ENCODE assay signal across 24 cellular contexts in genomic region chr2:61664190-61664589, GRCh38.
DNase-seq lines count a peak whose midpoint lies in the region; ATAC-seq and TF ChIP-seq lines count a peak whose summit lies in the region.
"Had no signal": no experiment of that assay in that cellular context is flagged by ENCODE, and none has a peak within 500 bp of the region (broad histone marks: within the 10 kb centered on the region; RNA-seq: fewer than 3 reads in every experiment).

No MANE protein-coding gene starts in this region.

- no peak overlapping the region for H3K4me3 Mint-ChIP-seq in natural killer cell
- no peak overlapping the region for H3K4me3 Mint-ChIP-seq in natural killer cell treated with Interleukin-12 subunit alpha and Interleukin-12 subunit beta and Interleukin-15 and Interleukin-18, amount 100 ng/mL, for 72 hours
- H3K4me3 Mint-ChIP-seq in central memory CD8-positive, alpha-beta T cell: no peak overlapping the region
- H3K4me3 Mint-ChIP-seq: CD14-positive monocyte; CD4-positive, alpha-beta T cell; GM23338; H9; HFFc6 had no signal

- no peak for TF ChIP-seq CTCF in natural killer cell (IDR thresholded peaks at IDR 0.05)
- no peak for TF ChIP-seq CTCF in HEK293 (tag by site-specific recombination; IDR thresholded peaks at IDR 0.05)
- no peak for TF ChIP-seq CTCF in GM10248 (IDR thresholded peaks at IDR 0.05; ENCODE audit: control extremely low read depth, extremely low read depth, low read depth, missing control alignments)

- no peaks in the 10 kb centered on the region for H3K36me3 ChIP-seq in HEK293 (ENCODE audit: control insufficient read depth in 2 of 2, insufficient read depth in 1 of 2, low read length in 2 of 2)
- H3K36me3 ChIP-seq: BE2C; BLaER1 treated with 17β-estradiol and CSF1 and Interleukin-3, amounts not matched to agents 10 nM and 100 nM had no signal

- intact Hi-C loops in natural killer cell (cut with micrococcal nuclease): no loop called here

- no peaks in the 10 kb centered on the region for H3K36me3 Mint-ChIP-seq in natural killer cell
- H3K36me3 Mint-ChIP-seq in natural killer cell treated with Interleukin-12 subunit alpha and Interleukin-12 subunit beta and Interleukin-15 and Interleukin-18, amount 100 ng/mL, for 72 hours: no peaks in the 10 kb centered on the region
- no peaks in the 10 kb centered on the region for H3K36me3 Mint-ChIP-seq in central memory CD8-positive, alpha-beta T cell (ENCODE audit: insufficient read depth)
- H3K36me3 Mint-ChIP-seq: CD14-positive monocyte had no signal

- CTCF ChIA-PET in HEK293 (lab: Yijun Ruan, JAX): no interaction called here
- CTCF ChIA-PET in GM10248 (lab: Yijun Ruan, JAX): interaction anchor here (1.4 kb wide), 1 partner anchor 238 kb away, joined by 4 read pairs; no protein-coding TSS in a partner anchor

- H3K4me1 ChIP-seq in HEK293 (ENCODE audit: control insufficient read depth, insufficient read depth, low read length): no peaks in the 10 kb centered on the region
- H3K4me1 ChIP-seq: BE2C; BLaER1 treated with 17β-estradiol and CSF1 and Interleukin-3, amounts not matched to agents 10 nM and 100 nM had no signal

- H3K9me3 ChIP-seq in HEK293 (ENCODE audit: control insufficient read depth, insufficient read depth, low read depth, low read length): no peaks in the 10 kb centered on the region
- H3K9me3 ChIP-seq: A549; BE2C; BLaER1 treated with 17β-estradiol and CSF1 and Interleukin-3, amounts not matched to agents 10 nM and 100 nM; Caco-2 had no signal

- ATAC-seq in natural killer cell: no peak
- ATAC-seq in natural killer cell treated with Interleukin-12 subunit alpha and Interleukin-12 subunit beta and Interleukin-15 and Interleukin-18, amount 100 ng/mL, for 72 hours: no peak
- ATAC-seq in central memory CD8-positive, alpha-beta T cell (replicated peaks; ENCODE audit: extremely low read depth, poor library complexity, severe bottlenecking): no peak
- no peak for ATAC-seq in GM19324 (IDR thresholded peaks at IDR 0.05; ENCODE audit: low FRiP score, unreplicated experiment)
- ATAC-seq: A549, GM23338, HCT116 had no signal

- no peak overlapping the region for H3K4me3 ChIP-seq in HEK293 (ENCODE audit: low read depth, low read length)
- H3K4me3 ChIP-seq: A549; BLaER1 treated with 17β-estradiol and CSF1 and Interleukin-3, amounts not matched to agents 10 nM and 100 nM; GM23338 had no signal

- H3K9me3 Mint-ChIP-seq in natural killer cell: no peaks in the 10 kb centered on the region
- no peaks in the 10 kb centered on the region for H3K9me3 Mint-ChIP-seq in natural killer cell treated with Interleukin-12 subunit alpha and Interleukin-12 subunit beta and Interleukin-15 and Interleukin-18, amount 100 ng/mL, for 72 hours
- no peaks in the 10 kb centered on the region for H3K9me3 Mint-ChIP-seq in central memory CD8-positive, alpha-beta T cell
- H3K9me3 Mint-ChIP-seq: CD14-positive monocyte; CD4-positive, alpha-beta T cell; GM23338; H9; HFFc6 had no signal

- peak overlapping the region; percentile 47 to 68 for H3K27ac Mint-ChIP-seq in natural killer cell
- peak overlapping the region in 1 of 2 donors; percentile 26 for H3K27ac Mint-ChIP-seq in natural killer cell treated with Interleukin-12 subunit alpha and Interleukin-12 subunit beta and Interleukin-15 and Interleukin-18, amount 100 ng/mL, for 72 hours
- H3K27ac Mint-ChIP-seq in central memory CD8-positive, alpha-beta T cell (ENCODE audit: low read depth): peak overlapping the region; percentile 85
- H3K27ac Mint-ChIP-seq: CD14-positive monocyte; CD4-positive, alpha-beta T cell; GM23338; H9; HFFc6 had no signal

- POLR2A ChIA-PET in HEK293 (lab: Yijun Ruan, JAX) (no interaction called here), GM10248 (lab: Yijun Ruan, JAX) (no interaction called here)

- no peaks in the 10 kb centered on the region for H3K27me3 Mint-ChIP-seq in natural killer cell (ENCODE audit: low read depth in 2 of 2)
- no peaks in the 10 kb centered on the region for H3K27me3 Mint-ChIP-seq in natural killer cell treated with Interleukin-12 subunit alpha and Interleukin-12 subunit beta and Interleukin-15 and Interleukin-18, amount 100 ng/mL, for 72 hours
- H3K27me3 Mint-ChIP-seq in central memory CD8-positive, alpha-beta T cell: no peaks in the 10 kb centered on the region
- H3K27me3 Mint-ChIP-seq: CD4-positive, alpha-beta T cell had no signal

- peaks cover 25 to 27% of the 10 kb centered on the region in 2 donors for H3K4me1 Mint-ChIP-seq in natural killer cell
- H3K4me1 Mint-ChIP-seq in natural killer cell treated with Interleukin-12 subunit alpha and Interleukin-12 subunit beta and Interleukin-15 and Interleukin-18, amount 100 ng/mL, for 72 hours (ENCODE audit: low read depth in 2 of 2): peaks cover 6 to 18% of the 10 kb centered on the region in 2 donors
- H3K4me1 Mint-ChIP-seq in central memory CD8-positive, alpha-beta T cell: peaks cover 37% of the 10 kb centered on the region
- H3K4me1 Mint-ChIP-seq: CD14-positive monocyte, GM23338 had no signal

- DNase-seq in natural killer cell (no peak), iPS-NIHi7 (ENCODE audit: extremely low spot score) (no peak), GM10248 (ENCODE audit: extremely low spot score) (no peak)
- DNase-seq in natural killer cell treated with Interleukin-12 subunit alpha and Interleukin-12 subunit beta and Interleukin-15 and Interleukin-18, amount 100 ng/mL, for 72 hours (ENCODE audit: low spot score): no peak
- no peak for DNase-seq in central memory CD8-positive, alpha-beta T cell (ENCODE audit: low spot score in 2 of 2)
- DNase-seq: 8988T; ACHN; AML-193; BE2C; Caco-2; CD4-positive, alpha-beta T cell; DMS 273 treated with DMSO at 0.1 percent for 48 hours; DMS79; EL; GDM1; H9; HFFc6 had no signal

- no peak overlapping the region for H3K27ac ChIP-seq in HEK293 (ENCODE audit: extremely low read depth, low read depth, low read length)
- H3K27ac ChIP-seq: A549; BLaER1 treated with 17β-estradiol and CSF1 and Interleukin-3, amounts not matched to agents 10 nM and 100 nM had no signal

TF ChIP-seq in HEK293, 187 proteins besides CTCF, POLR2A, EP300 and RAD21:
- TF ChIP-seq KLF9 (tag by site-specific recombination; IDR thresholded peaks at IDR 0.05; ENCODE audit: low read depth) (no peak), ATF2 (tag by site-specific recombination; IDR thresholded peaks at IDR 0.05; ENCODE audit: low read depth) (peak; percentile 45; the same call in 1 of the 2 replicates), ZNF558 (tag by site-specific recombination; IDR thresholded peaks at IDR 0.05) (no peak), ZNF544 (tag by site-specific recombination; IDR thresholded peaks at IDR 0.05) (no peak), ZNF449 (tag by site-specific recombination; IDR thresholded peaks at IDR 0.05) (no peak)
